1 cellular context compared by ENCODE assay signal in genomic region chr22:49960967-49961600, GRCh38.
TF ChIP-seq lines count a peak whose summit lies in the region.

No MANE protein-coding gene starts in this region.

TF ChIP-seq in SK-N-SH, 30 proteins besides CTCF, POLR2A, EP300 and RAD21:
- TF ChIP-seq MAX (IDR thresholded peaks at IDR 0.05; ENCODE audit: low read depth) = peak; percentile 44; the same call in 1 of the 2 replicates
- no peak for TF ChIP-seq IRF3 (IDR thresholded peaks at IDR 0.05; ENCODE audit: low read depth, low read length)
- peak; percentile 30; the same call in 1 of the 2 replicates for TF ChIP-seq MXI1 (IDR thresholded peaks at IDR 0.05; ENCODE audit: low read depth, low read length)
- no peak for TF ChIP-seq REST (IDR thresholded peaks at IDR 0.05; ENCODE audit: low read depth, low read length)
- TF ChIP-seq RFX5 (IDR thresholded peaks at IDR 0.05; ENCODE audit: low read length) = no peak
